Comparison of ENCODE assay signal across 8 cellular contexts in the genomic region with DNA sequence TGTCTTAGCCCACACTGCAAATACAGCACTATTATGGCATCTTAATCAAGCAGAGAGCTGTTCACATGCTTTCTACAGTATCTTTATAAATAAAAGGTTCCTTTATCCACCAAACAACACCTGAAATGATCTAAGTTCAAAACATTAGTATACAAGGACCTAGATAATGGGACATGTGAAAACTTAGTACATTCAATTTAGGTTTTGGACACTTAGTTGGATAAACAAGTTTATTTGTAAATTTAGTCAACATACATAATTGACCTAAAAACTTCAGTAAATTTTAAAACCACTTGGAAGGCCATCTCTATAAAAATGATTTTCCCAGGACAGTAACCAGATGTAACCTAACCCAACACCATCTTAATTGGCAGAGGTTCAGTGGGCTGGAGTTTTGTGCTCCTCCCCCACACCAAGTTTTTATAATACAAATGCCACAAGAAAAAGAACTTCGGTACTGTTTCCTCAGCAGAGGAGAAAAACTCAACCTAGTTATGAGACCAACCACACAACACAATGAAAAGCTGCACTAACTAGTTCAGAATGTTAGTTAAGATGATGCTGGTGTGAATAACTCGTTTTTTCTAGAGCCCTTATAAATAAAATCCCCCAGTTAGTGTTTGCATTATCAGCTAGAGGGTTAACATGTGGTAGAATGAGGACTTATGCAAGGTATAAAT. TPM values are rescaled to one million over a fixed set of nuclear protein-coding genes. Genes with fewer than 3 reads are reported as not detected.
DNase-seq lines count a peak whose midpoint lies in the region; ATAC-seq and TF ChIP-seq lines count a peak whose summit lies in the region.

No MANE protein-coding gene starts in this region.

- no peaks in the 10 kb centered on the region for H3K9me3 ChIP-seq in iPS-18a (ENCODE audit: control insufficient read depth, low read depth, low read length)

- H3K36me3 ChIP-seq in iPS-18a (ENCODE audit: control insufficient read depth, low read depth, low read length) = peaks cover 24% of the 10 kb centered on the region

- no peak overlapping the region for H3K9ac ChIP-seq in iPS-18a (ENCODE audit: low read length)

- H3K4me3 Mint-ChIP-seq in activated T-helper 1 cell treated with anti-CD3 and anti-CD28 coated beads, Interleukin-12 subunit alpha, Interleukin-12 subunit beta, Interleukin-2, Interleukin-4 antibody, amounts not matched to agents 30 ng/mL and 10 ng/mL and 1 ng/mL, durations not matched to agents 14 hours and 24 hours and 36 hours = peak overlapping the region; percentile 98
- peak overlapping the region; percentile 77 for H3K4me3 Mint-ChIP-seq in stimulated activated effector memory CD8-positive, alpha-beta T cell treated with anti-CD3 and anti-CD28 coated beads, Interleukin-12 subunit alpha, Interleukin-12 subunit beta, amount 100 ng/mL, for 72 hours

- DNase-seq in HL-60 (ENCODE audit: low read depth in 1 of 2, low spot score in 1 of 2) = no peak
- no peak for DNase-seq in activated T-helper 1 cell treated with anti-CD3 and anti-CD28 coated beads, Interleukin-12 subunit alpha, Interleukin-12 subunit beta, Interleukin-2, Interleukin-4 antibody, amounts not matched to agents 30 ng/mL and 10 ng/mL and 1 ng/mL, durations not matched to agents 14 hours and 24 hours and 36 hours (ENCODE audit: low spot score)
- DNase-seq in stimulated activated effector memory CD8-positive, alpha-beta T cell treated with anti-CD3 and anti-CD28 coated beads, Interleukin-12 subunit alpha, Interleukin-12 subunit beta, amount 100 ng/mL, for 72 hours (ENCODE audit: low spot score in 2 of 2) = no peak
- no peak for DNase-seq in NAMALWA (ENCODE audit: low spot score)
- no peak for DNase-seq in SHP77 (lab: John Stamatoyannopoulos, UW)
- DNase-seq in activated CD8-positive, alpha-beta memory T cell treated with anti-CD3 and anti-CD28 coated beads, Interleukin-2, amount 50 U/mL, for 48 hours = no peak

- H3K4me1 ChIP-seq in iPS-18a (ENCODE audit: control insufficient read depth, low read depth, low read length) = no peaks in the 10 kb centered on the region

- H3K4me3 ChIP-seq in HL-60 (replicated peaks; ENCODE audit: insufficient read depth, low read length) (peak overlapping the region; percentile 85), iPS-18a (ENCODE audit: low read length) (peak overlapping the region; percentile 95)

- peaks cover 2% of the 10 kb centered on the region for H3K27me3 Mint-ChIP-seq in activated T-helper 1 cell treated with anti-CD3 and anti-CD28 coated beads, Interleukin-12 subunit alpha, Interleukin-12 subunit beta, Interleukin-2, Interleukin-4 antibody, amounts not matched to agents 30 ng/mL and 10 ng/mL and 1 ng/mL, durations not matched to agents 14 hours and 24 hours and 36 hours (ENCODE audit: insufficient read depth)

- peak overlapping the region; percentile 75 for H3K27ac Mint-ChIP-seq in activated T-helper 1 cell treated with anti-CD3 and anti-CD28 coated beads, Interleukin-12 subunit alpha, Interleukin-12 subunit beta, Interleukin-2, Interleukin-4 antibody, amounts not matched to agents 30 ng/mL and 10 ng/mL and 1 ng/mL, durations not matched to agents 14 hours and 24 hours and 36 hours
- peak overlapping the region; percentile 99 for H3K27ac Mint-ChIP-seq in stimulated activated effector memory CD8-positive, alpha-beta T cell treated with anti-CD3 and anti-CD28 coated beads, Interleukin-12 subunit alpha, Interleukin-12 subunit beta, amount 100 ng/mL, for 72 hours

- H3K27me3 ChIP-seq in HL-60 (ENCODE audit: insufficient read depth, poor library complexity, severe bottlenecking) (no peaks in the 10 kb centered on the region), iPS-18a (ENCODE audit: control insufficient read depth, insufficient read depth, low read length) (no peaks in the 10 kb centered on the region)

- H3K27ac ChIP-seq in HL-60 (replicated peaks) = peak overlapping the region; percentile 7
- H3K27ac ChIP-seq in iPS-18a (ENCODE audit: low read length) = no peak overlapping the region

- intact Hi-C loops in activated T-helper 1 cell treated with anti-CD3 and anti-CD28 coated beads, Interleukin-12 subunit alpha, Interleukin-12 subunit beta, Interleukin-2, Interleukin-4 antibody, amounts not matched to agents 30 ng/mL and 10 ng/mL and 1 ng/mL, durations not matched to agents 14 hours and 24 hours and 36 hours (cut with micrococcal nuclease) = loop anchor here (2.0 to 5.0 kb wide), 3 partner anchors 67 to 950 kb away; a partner anchor contains a TSS

- no peak for TF ChIP-seq CTCF in HL-60 (IDR thresholded peaks at IDR 0.05; ENCODE audit: insufficient read depth, low read length)

- no peaks in the 10 kb centered on the region for H3K9me3 Mint-ChIP-seq in activated T-helper 1 cell treated with anti-CD3 and anti-CD28 coated beads, Interleukin-12 subunit alpha, Interleukin-12 subunit beta, Interleukin-2, Interleukin-4 antibody, amounts not matched to agents 30 ng/mL and 10 ng/mL and 1 ng/mL, durations not matched to agents 14 hours and 24 hours and 36 hours
- H3K9me3 Mint-ChIP-seq in stimulated activated effector memory CD8-positive, alpha-beta T cell treated with anti-CD3 and anti-CD28 coated beads, Interleukin-12 subunit alpha, Interleukin-12 subunit beta, amount 100 ng/mL, for 72 hours = no peaks in the 10 kb centered on the region

- ATAC-seq in stimulated activated effector memory CD8-positive, alpha-beta T cell treated with anti-CD3 and anti-CD28 coated beads, Interleukin-12 subunit alpha, Interleukin-12 subunit beta, amount 100 ng/mL, for 72 hours = no peak
- no peak for ATAC-seq in HG02798 (IDR thresholded peaks at IDR 0.05; ENCODE audit: poor library complexity, unreplicated experiment)

- peaks cover 34% of the 10 kb centered on the region for H3K4me1 Mint-ChIP-seq in activated T-helper 1 cell treated with anti-CD3 and anti-CD28 coated beads, Interleukin-12 subunit alpha, Interleukin-12 subunit beta, Interleukin-2, Interleukin-4 antibody, amounts not matched to agents 30 ng/mL and 10 ng/mL and 1 ng/mL, durations not matched to agents 14 hours and 24 hours and 36 hours (ENCODE audit: low read depth)
- H3K4me1 Mint-ChIP-seq in stimulated activated effector memory CD8-positive, alpha-beta T cell treated with anti-CD3 and anti-CD28 coated beads, Interleukin-12 subunit alpha, Interleukin-12 subunit beta, amount 100 ng/mL, for 72 hours = peaks cover 39% of the 10 kb centered on the region

- H3K36me3 Mint-ChIP-seq in activated T-helper 1 cell treated with anti-CD3 and anti-CD28 coated beads, Interleukin-12 subunit alpha, Interleukin-12 subunit beta, Interleukin-2, Interleukin-4 antibody, amounts not matched to agents 30 ng/mL and 10 ng/mL and 1 ng/mL, durations not matched to agents 14 hours and 24 hours and 36 hours (ENCODE audit: low read depth) = peaks cover 42% of the 10 kb centered on the region
- H3K36me3 Mint-ChIP-seq in stimulated activated effector memory CD8-positive, alpha-beta T cell treated with anti-CD3 and anti-CD28 coated beads, Interleukin-12 subunit alpha, Interleukin-12 subunit beta, amount 100 ng/mL, for 72 hours = peaks cover 72% of the 10 kb centered on the region

RNA-seq across cellular contexts. Expression of a gene that starts 7.2 kb away (rescaled TPM):
- total RNA-seq in activated T-helper 1 cell treated with anti-CD3 and anti-CD28 coated beads, Interleukin-12 subunit alpha, Interleukin-12 subunit beta, Interleukin-2, Interleukin-4 antibody, amounts not matched to agents 30 ng/mL and 10 ng/mL and 1 ng/mL, durations not matched to agents 14 hours and 24 hours and 36 hours = 26.0 and 26.9 TPM in 2 replicates

RNA-seq across cellular contexts. Expression of a gene that starts 12.4 kb away (rescaled TPM):
- total RNA-seq in activated T-helper 1 cell treated with anti-CD3 and anti-CD28 coated beads, Interleukin-12 subunit alpha, Interleukin-12 subunit beta, Interleukin-2, Interleukin-4 antibody, amounts not matched to agents 30 ng/mL and 10 ng/mL and 1 ng/mL, durations not matched to agents 14 hours and 24 hours and 36 hours = 48.0 and 49.3 TPM in 2 replicates

RNA-seq across cellular contexts. Expression of a gene that starts 56.1 kb away (rescaled TPM):
- total RNA-seq in activated T-helper 1 cell treated with anti-CD3 and anti-CD28 coated beads, Interleukin-12 subunit alpha, Interleukin-12 subunit beta, Interleukin-2, Interleukin-4 antibody, amounts not matched to agents 30 ng/mL and 10 ng/mL and 1 ng/mL, durations not matched to agents 14 hours and 24 hours and 36 hours = 1.4 and 2.7 TPM in 2 replicates
